Comparison of ENCODE assay signal across 10 cellular contexts in genomic region chr1:209618756-209619420, GRCh38.
DNase-seq lines count a peak whose midpoint lies in the region; ATAC-seq and TF ChIP-seq lines count a peak whose summit lies in the region.
"Had no signal": no experiment of that assay in that cellular context is flagged by ENCODE, and none has a peak within 500 bp of the region (broad histone marks: within the 10 kb centered on the region; RNA-seq: fewer than 3 reads in every experiment).

No MANE protein-coding gene starts in this region.

- no peak for ATAC-seq in GM18867 (IDR thresholded peaks at IDR 0.05; ENCODE audit: unreplicated experiment)
- ATAC-seq: activated CD8-positive, alpha-beta memory T cell treated with anti-CD3 and anti-CD28 coated beads, Interleukin-2, amount 10 ng/mL, durations not matched to agents 7 days and 5 days had no signal

- DNase-seq in NCI-H446 treated with DMSO at 0.1 percent for 48 hours (lab: John Stamatoyannopoulos, UW) (peak; percentile 8), NCI-H446 (lab: John Stamatoyannopoulos, UW) (no peak), amygdala (lab: John Stamatoyannopoulos, UW) (peak in 50 of 56 donors; percentile 18 to 87 (median 63)), hippocampal formation (lab: John Stamatoyannopoulos, UW) (peak; percentile 64 to 76), superior temporal gyrus (ENCODE audit: extremely low spot score) (peak; percentile 86), erythroblast (lab: John Stamatoyannopoulos, UW) (no peak), AG20443 (ENCODE audit: low spot score) (no peak)
- DNase-seq: ACHN; activated CD8-positive, alpha-beta memory T cell treated with anti-CD3 and anti-CD28 coated beads, Interleukin-2, amount 10 ng/mL, durations not matched to agents 7 days and 5 days had no signal

- no peak for TF ChIP-seq POLR2A in erythroblast (IDR thresholded peaks at IDR 0.05; ENCODE audit: low read length)

Comparison
In these comparisons a context has a peak if more than half of its experiments do, and no peak if none do; other contexts are left out.
1. DNase-seq: peak in NCI-H446 treated with DMSO at 0.1 percent for 48 hours (single experiment), amygdala (50 of 56), hippocampal formation (2 of 2) and superior temporal gyrus (single experiment); none in NCI-H446 (0 of 2), erythroblast (0 of 2) and AG20443 (single experiment).